ENCODE assay signal across 2 cellular contexts in the genomic region with DNA sequence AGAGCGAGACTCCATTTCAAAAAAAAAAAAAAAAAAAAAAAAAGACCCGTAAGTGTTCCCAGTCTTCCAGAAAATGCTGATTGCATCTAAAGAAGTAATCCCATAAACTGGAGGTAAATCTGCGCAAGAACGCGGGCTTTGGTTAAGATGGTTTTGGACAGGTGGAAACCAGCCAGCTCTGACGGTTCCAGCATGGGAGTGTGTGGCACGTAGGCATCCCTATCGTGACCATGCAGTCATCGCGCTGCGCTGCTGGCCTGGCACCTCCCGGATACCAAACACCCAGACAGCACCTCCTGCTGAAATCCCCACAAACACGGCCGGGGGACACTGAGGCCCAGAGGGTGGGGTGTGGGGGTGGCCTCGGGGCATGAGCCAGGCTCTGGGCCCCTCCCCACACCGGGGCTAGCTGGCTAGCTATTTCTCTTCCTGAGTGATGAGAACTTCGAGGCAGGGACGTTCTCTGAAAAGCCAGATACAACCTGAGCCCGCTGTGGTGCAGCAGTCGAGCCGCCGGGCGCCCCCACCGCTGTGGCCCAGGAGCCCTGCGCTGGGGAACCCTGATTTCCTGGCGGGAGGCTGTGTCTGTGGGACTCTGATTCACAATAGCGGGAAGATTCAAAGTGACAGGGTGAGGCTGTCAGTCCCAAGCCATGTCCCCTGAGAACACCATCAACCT.
TF ChIP-seq lines count a peak whose summit lies in the region.

No MANE protein-coding gene starts in this region.

TF ChIP-seq in GM23338, 12 proteins besides CTCF, POLR2A, EP300 and RAD21 (continues in another document):
- no peak for TF ChIP-seq ZNF331 (CRISPR knock-in tag; IDR thresholded peaks at IDR 0.05; ENCODE audit: low read depth)
- TF ChIP-seq STAT1 (IDR thresholded peaks at IDR 0.05; ENCODE audit: unreplicated experiment), result no peak
- TF ChIP-seq, protein P1, sequence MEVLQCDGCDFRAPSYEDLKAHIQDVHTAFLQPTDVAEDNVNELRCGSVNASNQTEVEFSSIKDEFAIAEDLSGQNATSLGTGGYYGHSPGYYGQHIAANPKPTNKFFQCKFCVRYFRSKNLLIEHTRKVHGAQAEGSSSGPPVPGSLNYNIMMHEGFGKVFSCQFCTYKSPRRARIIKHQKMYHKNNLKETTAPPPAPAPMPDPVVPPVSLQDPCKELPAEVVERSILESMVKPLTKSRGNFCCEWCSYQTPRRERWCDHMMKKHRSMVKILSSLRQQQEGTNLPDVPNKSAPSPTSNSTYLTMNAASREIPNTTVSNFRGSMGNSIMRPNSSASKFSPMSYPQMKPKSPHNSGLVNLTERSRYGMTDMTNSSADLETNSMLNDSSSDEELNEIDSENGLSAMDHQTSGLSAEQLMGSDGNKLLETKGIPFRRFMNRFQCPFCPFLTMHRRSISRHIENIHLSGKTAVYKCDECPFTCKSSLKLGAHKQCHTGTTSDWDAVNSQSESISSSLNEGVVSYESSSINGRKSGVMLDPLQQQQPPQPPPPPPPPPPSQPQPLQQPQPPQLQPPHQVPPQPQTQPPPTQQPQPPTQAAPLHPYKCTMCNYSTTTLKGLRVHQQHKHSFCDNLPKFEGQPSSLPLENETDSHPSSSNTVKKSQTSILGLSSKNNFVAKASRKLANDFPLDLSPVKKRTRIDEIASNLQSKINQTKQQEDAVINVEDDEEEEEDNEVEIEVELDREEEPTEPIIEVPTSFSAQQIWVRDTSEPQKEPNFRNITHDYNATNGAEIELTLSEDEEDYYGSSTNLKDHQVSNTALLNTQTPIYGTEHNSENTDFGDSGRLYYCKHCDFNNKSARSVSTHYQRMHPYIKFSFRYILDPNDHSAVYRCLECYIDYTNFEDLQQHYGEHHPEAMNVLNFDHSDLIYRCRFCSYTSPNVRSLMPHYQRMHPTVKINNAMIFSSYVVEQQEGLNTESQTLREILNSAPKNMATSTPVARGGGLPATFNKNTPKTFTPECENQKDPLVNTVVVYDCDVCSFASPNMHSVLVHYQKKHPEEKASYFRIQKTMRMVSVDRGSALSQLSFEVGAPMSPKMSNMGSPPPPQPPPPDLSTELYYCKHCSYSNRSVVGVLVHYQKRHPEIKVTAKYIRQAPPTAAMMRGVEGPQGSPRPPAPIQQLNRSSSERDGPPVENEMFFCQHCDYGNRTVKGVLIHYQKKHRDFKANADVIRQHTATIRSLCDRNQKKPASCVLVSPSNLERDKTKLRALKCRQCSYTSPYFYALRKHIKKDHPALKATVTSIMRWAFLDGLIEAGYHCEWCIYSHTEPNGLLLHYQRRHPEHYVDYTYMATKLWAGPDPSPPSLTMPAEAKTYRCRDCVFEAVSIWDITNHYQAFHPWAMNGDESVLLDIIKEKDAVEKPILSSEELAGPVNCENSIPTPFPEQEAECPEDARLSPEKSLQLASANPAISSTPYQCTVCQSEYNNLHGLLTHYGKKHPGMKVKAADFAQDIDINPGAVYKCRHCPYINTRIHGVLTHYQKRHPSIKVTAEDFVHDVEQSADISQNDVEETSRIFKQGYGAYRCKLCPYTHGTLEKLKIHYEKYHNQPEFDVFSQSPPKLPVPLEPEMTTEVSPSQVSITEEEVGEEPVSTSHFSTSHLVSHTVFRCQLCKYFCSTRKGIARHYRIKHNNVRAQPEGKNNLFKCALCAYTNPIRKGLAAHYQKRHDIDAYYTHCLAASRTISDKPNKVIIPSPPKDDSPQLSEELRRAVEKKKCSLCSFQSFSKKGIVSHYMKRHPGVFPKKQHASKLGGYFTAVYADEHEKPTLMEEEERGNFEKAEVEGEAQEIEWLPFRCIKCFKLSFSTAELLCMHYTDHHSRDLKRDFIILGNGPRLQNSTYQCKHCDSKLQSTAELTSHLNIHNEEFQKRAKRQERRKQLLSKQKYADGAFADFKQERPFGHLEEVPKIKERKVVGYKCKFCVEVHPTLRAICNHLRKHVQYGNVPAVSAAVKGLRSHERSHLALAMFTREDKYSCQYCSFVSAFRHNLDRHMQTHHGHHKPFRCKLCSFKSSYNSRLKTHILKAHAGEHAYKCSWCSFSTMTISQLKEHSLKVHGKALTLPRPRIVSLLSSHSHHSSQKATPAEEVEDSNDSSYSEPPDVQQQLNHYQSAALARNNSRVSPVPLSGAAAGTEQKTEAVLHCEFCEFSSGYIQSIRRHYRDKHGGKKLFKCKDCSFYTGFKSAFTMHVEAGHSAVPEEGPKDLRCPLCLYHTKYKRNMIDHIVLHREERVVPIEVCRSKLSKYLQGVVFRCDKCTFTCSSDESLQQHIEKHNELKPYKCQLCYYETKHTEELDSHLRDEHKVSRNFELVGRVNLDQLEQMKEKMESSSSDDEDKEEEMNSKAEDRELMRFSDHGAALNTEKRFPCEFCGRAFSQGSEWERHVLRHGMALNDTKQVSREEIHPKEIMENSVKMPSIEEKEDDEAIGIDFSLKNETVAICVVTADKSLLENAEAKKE (CRISPR knock-in tag; IDR thresholded peaks at IDR 0.05), result no peak
- no peak for TF ChIP-seq POLR2AphosphoS5 (IDR thresholded peaks at IDR 0.05; ENCODE audit: low read depth)
- no peak for TF ChIP-seq EZH2 (IDR thresholded peaks at IDR 0.05; ENCODE audit: low read depth, unreplicated experiment)
- no peak for TF ChIP-seq JUNB (IDR thresholded peaks at IDR 0.05; ENCODE audit: unreplicated experiment)
- TF ChIP-seq EZH2phosphoT487 (IDR thresholded peaks at IDR 0.05; ENCODE audit: unreplicated experiment), result no peak
- TF ChIP-seq, protein P2, sequence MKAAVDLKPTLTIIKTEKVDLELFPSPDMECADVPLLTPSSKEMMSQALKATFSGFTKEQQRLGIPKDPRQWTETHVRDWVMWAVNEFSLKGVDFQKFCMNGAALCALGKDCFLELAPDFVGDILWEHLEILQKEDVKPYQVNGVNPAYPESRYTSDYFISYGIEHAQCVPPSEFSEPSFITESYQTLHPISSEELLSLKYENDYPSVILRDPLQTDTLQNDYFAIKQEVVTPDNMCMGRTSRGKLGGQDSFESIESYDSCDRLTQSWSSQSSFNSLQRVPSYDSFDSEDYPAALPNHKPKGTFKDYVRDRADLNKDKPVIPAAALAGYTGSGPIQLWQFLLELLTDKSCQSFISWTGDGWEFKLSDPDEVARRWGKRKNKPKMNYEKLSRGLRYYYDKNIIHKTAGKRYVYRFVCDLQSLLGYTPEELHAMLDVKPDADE (IDR thresholded peaks at IDR 0.05), result no peak
- no peak for TF ChIP-seq CREB1 (CRISPR knock-in tag; IDR thresholded peaks at IDR 0.05; ENCODE audit: low read depth)

TF ChIP-seq in neural cell, 6 proteins besides CTCF, POLR2A, EP300 and RAD21:
- TF ChIP-seq, protein P3, sequence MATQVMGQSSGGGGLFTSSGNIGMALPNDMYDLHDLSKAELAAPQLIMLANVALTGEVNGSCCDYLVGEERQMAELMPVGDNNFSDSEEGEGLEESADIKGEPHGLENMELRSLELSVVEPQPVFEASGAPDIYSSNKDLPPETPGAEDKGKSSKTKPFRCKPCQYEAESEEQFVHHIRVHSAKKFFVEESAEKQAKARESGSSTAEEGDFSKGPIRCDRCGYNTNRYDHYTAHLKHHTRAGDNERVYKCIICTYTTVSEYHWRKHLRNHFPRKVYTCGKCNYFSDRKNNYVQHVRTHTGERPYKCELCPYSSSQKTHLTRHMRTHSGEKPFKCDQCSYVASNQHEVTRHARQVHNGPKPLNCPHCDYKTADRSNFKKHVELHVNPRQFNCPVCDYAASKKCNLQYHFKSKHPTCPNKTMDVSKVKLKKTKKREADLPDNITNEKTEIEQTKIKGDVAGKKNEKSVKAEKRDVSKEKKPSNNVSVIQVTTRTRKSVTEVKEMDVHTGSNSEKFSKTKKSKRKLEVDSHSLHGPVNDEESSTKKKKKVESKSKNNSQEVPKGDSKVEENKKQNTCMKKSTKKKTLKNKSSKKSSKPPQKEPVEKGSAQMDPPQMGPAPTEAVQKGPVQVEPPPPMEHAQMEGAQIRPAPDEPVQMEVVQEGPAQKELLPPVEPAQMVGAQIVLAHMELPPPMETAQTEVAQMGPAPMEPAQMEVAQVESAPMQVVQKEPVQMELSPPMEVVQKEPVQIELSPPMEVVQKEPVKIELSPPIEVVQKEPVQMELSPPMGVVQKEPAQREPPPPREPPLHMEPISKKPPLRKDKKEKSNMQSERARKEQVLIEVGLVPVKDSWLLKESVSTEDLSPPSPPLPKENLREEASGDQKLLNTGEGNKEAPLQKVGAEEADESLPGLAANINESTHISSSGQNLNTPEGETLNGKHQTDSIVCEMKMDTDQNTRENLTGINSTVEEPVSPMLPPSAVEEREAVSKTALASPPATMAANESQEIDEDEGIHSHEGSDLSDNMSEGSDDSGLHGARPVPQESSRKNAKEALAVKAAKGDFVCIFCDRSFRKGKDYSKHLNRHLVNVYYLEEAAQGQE (IDR thresholded peaks at IDR 0.05; ENCODE audit: borderline replicate concordance), result no peak
- peak; percentile 44 for TF ChIP-seq POLR2AphosphoS5 (IDR thresholded peaks at IDR 0.05)
